24 cellular contexts compared by ENCODE assay signal in the genomic region with DNA sequence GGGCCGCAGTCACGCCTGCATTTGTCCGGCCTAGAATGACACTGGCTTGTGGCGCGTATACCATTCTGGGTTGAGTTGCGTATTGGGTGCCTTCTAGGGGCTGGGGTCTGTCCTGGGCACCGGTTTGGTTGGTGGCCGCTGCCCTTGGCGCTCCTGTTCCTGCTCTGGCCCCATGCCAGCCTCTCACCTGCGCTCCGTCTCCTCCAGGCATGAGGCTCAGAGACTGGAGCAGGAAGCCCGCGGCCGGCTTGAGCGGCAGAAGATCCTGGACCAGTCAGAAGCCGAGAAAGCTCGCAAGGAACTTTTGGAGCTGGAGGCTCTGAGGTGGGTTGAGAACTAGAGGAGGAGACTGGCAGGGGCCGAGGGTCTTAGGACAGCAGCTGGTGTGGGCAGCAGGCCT. TPM values are rescaled to one million over a fixed set of nuclear protein-coding genes. Genes with fewer than 3 reads are reported as not detected.
DNase-seq lines count a peak whose midpoint lies in the region; ATAC-seq, FAIRE-seq and TF ChIP-seq lines count a peak whose summit lies in the region.
"Had no signal": no experiment of that assay in that cellular context is flagged by ENCODE, and none has a peak within 500 bp of the region (broad histone marks: within the 10 kb centered on the region; RNA-seq: fewer than 3 reads in every experiment).

No MANE protein-coding gene starts in this region.

- no peaks in the 10 kb centered on the region for H3K79me2 ChIP-seq in HepG2 (ENCODE audit: insufficient read depth, low read length)
- H3K79me2 ChIP-seq in SK-N-SH (ENCODE audit: insufficient read depth): no peaks in the 10 kb centered on the region

- DNase-seq in HepG2 (ENCODE audit: low spot score): no peak
- no peak for DNase-seq in right lobe of liver
- DNase-seq in mesothelial cell of epicardium (ENCODE audit: low spot score in 2 of 2, unreplicated experiment in 2 of 2): no peak
- DNase-seq in stimulated activated naive CD4-positive, alpha-beta T cell treated with Interleukin-2 at 50 U/mL for 16 hours (lab: John Stamatoyannopoulos, UW): no peak
- no peak for DNase-seq in SK-N-SH
- DNase-seq: activated CD4-positive, alpha-beta T cell treated with anti-CD3 and anti-CD28 coated beads, Interleukin-2, amount 50 U/mL, for 48 hours; activated gamma-delta T cell; activated T-cell treated with anti-CD3 and anti-CD28 coated beads for 4 hours; BE2C; COR-L47; dermis blood vessel endothelial cell; head of caudate nucleus; left cardiac atrium; mucosa of descending colon; NCI-H1048; NCI-H2029 treated with DMSO at 0.1 percent for 48 hours; NCI-H510A treated with DMSO at 0.1 percent for 48 hours; NK-92 treated with Interleukin-12 subunit alpha and Interleukin-12 subunit beta, amount 100 ng/mL, for 24 hours; stimulated activated CD4-positive, alpha-beta T cell treated with anti-CD3 and anti-CD28 coated beads, Interleukin-4, amount 100 ng/mL, for 24 hours had no signal

- H3F3A ChIP-seq in SK-N-SH (replicated peaks; ENCODE audit: insufficient read depth): peaks cover 19% of the 10 kb centered on the region

- no peak overlapping the region for H3K4me3 Mint-ChIP-seq in mesothelial cell of epicardium
- H3K4me3 Mint-ChIP-seq: WTC11 had no signal

- H3K9me3 ChIP-seq in HepG2 (ENCODE audit: low read length) (no peaks in the 10 kb centered on the region), right lobe of liver (no peaks in the 10 kb centered on the region), SK-N-SH (no peaks in the 10 kb centered on the region)
- H3K9me3 ChIP-seq: A549, BE2C, HAP-1, mucosa of descending colon had no signal

- WGBS in HepG2 (ENCODE audit: low lambda C conversion rate): 93% methylated on average over 18 of the region's 18 CpGs
- 88% methylated on average over 9 of the region's 18 CpGs for WGBS in right lobe of liver (ENCODE audit: insufficient coverage, low coverage, low lambda C conversion rate, missing lambda C conversion rate)
- WGBS in SK-N-SH (ENCODE audit: low lambda C conversion rate): 97% methylated on average over 18 of the region's 18 CpGs

- in situ Hi-C loops in HepG2 (cut with HindIII; ENCODE audit: extremely low pct_ligation_motif_present, low pct_unique_long_range_greater_than_20kb): no loop called here

- H3K4me2 ChIP-seq in HepG2 (ENCODE audit: low read depth, low read length) (no peak overlapping the region), SK-N-SH (no peak overlapping the region)
- H3K4me2 ChIP-seq: A549 had no signal

- CTCF ChIA-PET in HepG2 (lab: Yijun Ruan, JAX; ENCODE audit: low intra/inter-chr PET ratio, low total read pairs) (no interaction called here), SK-N-SH (lab: Yijun Ruan, JAX) (interaction anchor here (0.9 to 5.9 kb wide), 4 partner anchors 24 to 129 kb away, joined by 3 to 129 read pairs (median 3); a partner anchor contains a TSS)

- H3K4me3 ChIP-seq in HepG2 (replicated peaks in 1 of 3; ENCODE audit: insufficient read depth in 1 of 3, low read depth in 2 of 3, low read length in 3 of 3): no peak overlapping the region
- H3K4me3 ChIP-seq in right lobe of liver: no peak overlapping the region
- no peak overlapping the region for H3K4me3 ChIP-seq in SK-N-SH (ENCODE audit: low read depth in 2 of 2, low read length in 1 of 2)
- H3K4me3 ChIP-seq: A549, HAP-1, mucosa of descending colon had no signal

- no peak overlapping the region for H2AFZ ChIP-seq in HepG2 (ENCODE audit: low read length)
- no peak overlapping the region for H2AFZ ChIP-seq in SK-N-SH (ENCODE audit: low read depth)

- intact Hi-C loops in HepG2 (cut with micrococcal nuclease; ENCODE audit: unreplicated experiment): no loop called here
- intact Hi-C loops in right lobe of liver (cut with DNase I): loop anchor here in 1 of 2 donors (5.0 kb wide), 1 partner anchor 33 kb away; a partner anchor contains a TSS

- H3K36me3 ChIP-seq in HepG2 (replicated peaks in 1 of 2; ENCODE audit: control insufficient read depth in 1 of 2, insufficient read depth in 2 of 2, low read length in 2 of 2) (peaks cover 3% of the 10 kb centered on the region in 2 experiments; a peak in 1 of 5 replicates), right lobe of liver (peaks cover 0 to 37% (median 13%) of the 10 kb centered on the region in 4 donors), SK-N-SH (replicated peaks in 1 of 2; ENCODE audit: control insufficient read depth in 1 of 2, insufficient read depth in 2 of 2, low read length in 1 of 2) (peaks cover 25 to 35% of the 10 kb centered on the region in 2 experiments)
- H3K36me3 ChIP-seq: BE2C, HAP-1 had no signal

- H3K27me3 ChIP-seq in HepG2 (ENCODE audit: control insufficient read depth in 1 of 2, insufficient read depth in 2 of 2, low read length in 2 of 2) (no peaks in the 10 kb centered on the region), right lobe of liver (no peaks in the 10 kb centered on the region), SK-N-SH (ENCODE audit: insufficient read depth) (no peaks in the 10 kb centered on the region)
- H3K27me3 ChIP-seq: BE2C had no signal

- no peak overlapping the region for H3K27ac ChIP-seq in HepG2 (ENCODE audit: extremely low read length, insufficient read depth, low read length)
- no peak overlapping the region for H3K27ac ChIP-seq in right lobe of liver
- H3K27ac ChIP-seq in SK-N-SH (ENCODE audit: low read depth in 2 of 2, low read length in 1 of 2): no peak overlapping the region
- H3K27ac ChIP-seq: A549 had no signal

- H3K27me3 Mint-ChIP-seq in mesothelial cell of epicardium (ENCODE audit: low read depth): no peaks in the 10 kb centered on the region

- TF ChIP-seq CTCF in HepG2 (CRISPR knock-in tag; IDR thresholded peaks at IDR 0.05): no peak
- TF ChIP-seq CTCF in right lobe of liver (IDR thresholded peaks at IDR 0.05): no peak
- no peak for TF ChIP-seq CTCF in mesothelial cell of epicardium (IDR thresholded peaks at IDR 0.05; ENCODE audit: unreplicated experiment)
- TF ChIP-seq CTCF in SK-N-SH (IDR thresholded peaks at IDR 0.05): no peak

- peak overlapping the region; percentile 36 for H3K27ac Mint-ChIP-seq in mesothelial cell of epicardium
- H3K27ac Mint-ChIP-seq: WTC11 had no signal

- no peaks in the 10 kb centered on the region for H3K9me2 ChIP-seq in SK-N-SH

- POLR2A ChIA-PET in HepG2 (lab: Yijun Ruan, JAX) (interaction anchor here (1.4 kb wide), 1 partner anchor 19 kb away, joined by 3 read pairs; no protein-coding TSS in a partner anchor), SK-N-SH (lab: Yijun Ruan, JAX) (no interaction called here)

- no peak for FAIRE-seq in HepG2 (lab: Jason Lieb, UNC)
- FAIRE-seq: A549, endothelial cell of umbilical vein had no signal

- H4K20me1 ChIP-seq in HepG2 (ENCODE audit: insufficient read depth, low read length) (no peaks in the 10 kb centered on the region), SK-N-SH (ENCODE audit: insufficient read depth) (no peaks in the 10 kb centered on the region)

- H3K4me1 Mint-ChIP-seq in mesothelial cell of epicardium: peaks cover 20% of the 10 kb centered on the region

- H3K36me3 Mint-ChIP-seq in mesothelial cell of epicardium: no peaks in the 10 kb centered on the region
- H3K36me3 Mint-ChIP-seq: WTC11 had no signal

- no peaks in the 10 kb centered on the region for H3K4me1 ChIP-seq in HepG2 (ENCODE audit: insufficient read depth, low read length)
- no peaks in the 10 kb centered on the region for H3K4me1 ChIP-seq in right lobe of liver
- no peaks in the 10 kb centered on the region for H3K4me1 ChIP-seq in SK-N-SH (ENCODE audit: control insufficient read depth in 1 of 2, insufficient read depth in 2 of 2, low read depth in 1 of 2, low read length in 1 of 2)
- H3K4me1 ChIP-seq: A549, BE2C, HAP-1 had no signal

- no peak for TF ChIP-seq POLR2A in HepG2 (IDR thresholded peaks at IDR 0.05; ENCODE audit: insufficient read depth in 1 of 2, low read depth in 2 of 2, low read length in 2 of 2)
- no peak for TF ChIP-seq POLR2A in right lobe of liver (IDR thresholded peaks at IDR 0.05)

- no peak for TF ChIP-seq RAD21 in HepG2 (CRISPR knock-in tag; IDR thresholded peaks at IDR 0.05)
- no peak for TF ChIP-seq RAD21 in SK-N-SH (IDR thresholded peaks at IDR 0.05; ENCODE audit: low read length)

- TF ChIP-seq EP300 in HepG2 (IDR thresholded peaks at IDR 0.05; ENCODE audit: low read depth in 2 of 2, low read length in 2 of 2) (no peak), HepG2 (CRISPR knock-in tag; IDR thresholded peaks at IDR 0.05; ENCODE audit: borderline replicate concordance) (no peak), SK-N-SH (IDR thresholded peaks at IDR 0.05; ENCODE audit: borderline replicate concordance in 1 of 2, low read depth in 1 of 2, low read length in 1 of 2) (no peak)

- no peak overlapping the region for H3K9ac ChIP-seq in HepG2 (ENCODE audit: insufficient read depth, low read depth, low read length)
- H3K9ac ChIP-seq in SK-N-SH: no peak overlapping the region

- no peaks in the 10 kb centered on the region for H3K9me3 Mint-ChIP-seq in mesothelial cell of epicardium
- H3K9me3 Mint-ChIP-seq: WTC11 had no signal

- BruUV-seq in HepG2 (replicated peaks; lab: Mats Ljungman, UMichigan): no TSS peak

- ATAC-seq in HepG2: no peak
- no peak for ATAC-seq in right lobe of liver
- ATAC-seq in GM21528 (IDR thresholded peaks at IDR 0.05; ENCODE audit: low FRiP score, unreplicated experiment): no peak
- ATAC-seq: A549, mucosa of descending colon, WTC11 had no signal

RNA-seq across cellular contexts. Expression of a gene that starts 17.4 kb away (rescaled TPM):
- total RNA-seq in HepG2 (2016; rRNA removed; fragmentation: Illumina TruSeq; extraction: Trizol) (39.2 and 54.9 TPM in 2 replicates), right lobe of liver (10 to 100 TPM; 35.1 to 96.6 (median 58.2) TPM), mesothelial cell of epicardium (49.7 to 51.7 TPM (median 49.7 TPM) in 3 replicates)
- total RNA-seq in HepG2 (2016; cell fraction: cytosol; rRNA removed; fragmentation: Illumina TruSeq; extraction: Trizol; ENCODE audit: low read depth): 23.3 and 32.6 TPM in 2 replicates
- total RNA-seq in HepG2 (2016; cell fraction: insoluble cytoplasmic fraction; rRNA removed; fragmentation: Illumina TruSeq; extraction: Trizol): 43.4 and 55.7 TPM in 2 replicates
- 45.8 and 63.4 TPM in 2 replicates for total RNA-seq in HepG2 (2016; cell fraction: membrane; rRNA removed; fragmentation: Illumina TruSeq; extraction: Trizol)
- total RNA-seq in HepG2 (2016; cell fraction: nucleus; rRNA removed; fragmentation: Illumina TruSeq; extraction: Trizol): 32.9 and 36.1 TPM in 2 replicates
- polyA plus RNA-seq in HepG2 (2011; rRNA removed) (97.5 and 109 TPM in 2 replicates), SK-N-SH (2012; rRNA removed) (90.7 and 94.8 TPM in 2 replicates)
- 106 and 126 TPM in 2 replicates for polyA plus RNA-seq in HepG2 (2011; cell fraction: cytosol; rRNA removed)
- 59.6 and 70.3 TPM in 2 replicates for polyA plus RNA-seq in HepG2 (2011; cell fraction: nucleus; rRNA removed)
- polyA plus RNA-seq in HepG2 (2012): 53.5 and 77.9 TPM in 2 replicates
- polyA plus RNA-seq in HepG2 (2016; cell fraction: cytosol; fragmentation: Illumina TruSeq; extraction: Trizol; ENCODE audit: low read depth): 28.1 and 42.6 TPM in 2 replicates
- 49.9 and 51.9 TPM in 2 replicates for polyA plus RNA-seq in HepG2 (2016; cell fraction: insoluble cytoplasmic fraction; fragmentation: Illumina TruSeq; extraction: Trizol; ENCODE audit: low read depth)
- 49.0 and 62.7 TPM in 2 replicates for polyA plus RNA-seq in HepG2 (2016; cell fraction: membrane; fragmentation: Illumina TruSeq; extraction: Trizol; ENCODE audit: low read depth)
- polyA plus RNA-seq in HepG2 (2016; cell fraction: nucleus; fragmentation: Illumina TruSeq; extraction: Trizol; ENCODE audit: insufficient read depth, low read depth): 63.3 and 67.6 TPM in 2 replicates
- 98.0 and 109 TPM in 2 replicates for polyA minus RNA-seq in HepG2 (2011; rRNA and poly(A)+ RNA removed; ENCODE audit: low replicate concordance)
- 39.7 and 49.2 TPM in 2 replicates for polyA minus RNA-seq in HepG2 (2011; cell fraction: cytosol; rRNA and poly(A)+ RNA removed)
- 15.5 and 25.5 TPM in 2 replicates for polyA minus RNA-seq in HepG2 (2011; cell fraction: nucleus; rRNA and poly(A)+ RNA removed)
- 46.6 and 69.3 TPM in 2 replicates for polyA plus RNA-seq in SK-N-SH (2012; cell fraction: cytosol; rRNA removed)
- 61.5 and 62.0 TPM in 2 replicates for polyA plus RNA-seq in SK-N-SH (2012; cell fraction: nucleus; rRNA removed)

RNA-seq across cellular contexts. Expression of a gene that starts 25.4 kb away (rescaled TPM):
- total RNA-seq in HepG2 (2016; rRNA removed; fragmentation: Illumina TruSeq; extraction: Trizol) (22.0 and 22.9 TPM in 2 replicates), right lobe of liver (100 to 1,000 TPM in 2 of 6 experiments, 10 to 100 TPM in 4; 37.4 to 112 (median 77.8) TPM), mesothelial cell of epicardium (13.1 to 14.4 TPM (median 13.1 TPM) in 3 replicates)
- 3.2 and 3.6 TPM in 2 replicates for total RNA-seq in HepG2 (2016; cell fraction: cytosol; rRNA removed; fragmentation: Illumina TruSeq; extraction: Trizol; ENCODE audit: low read depth)
- total RNA-seq in HepG2 (2016; cell fraction: insoluble cytoplasmic fraction; rRNA removed; fragmentation: Illumina TruSeq; extraction: Trizol): 15.3 and 24.2 TPM in 2 replicates
- 7.2 and 7.3 TPM in 2 replicates for total RNA-seq in HepG2 (2016; cell fraction: membrane; rRNA removed; fragmentation: Illumina TruSeq; extraction: Trizol)
- 15.6 and 17.1 TPM in 2 replicates for total RNA-seq in HepG2 (2016; cell fraction: nucleus; rRNA removed; fragmentation: Illumina TruSeq; extraction: Trizol)
- polyA plus RNA-seq in HepG2 (2011; rRNA removed) (43.5 and 65.5 TPM in 2 replicates), SK-N-SH (2012; rRNA removed) (198 and 222 TPM in 2 replicates)
- 24.9 and 28.2 TPM in 2 replicates for polyA plus RNA-seq in HepG2 (2011; cell fraction: cytosol; rRNA removed)
- polyA plus RNA-seq in HepG2 (2011; cell fraction: nucleus; rRNA removed): 68.9 and 74.4 TPM in 2 replicates
- polyA plus RNA-seq in HepG2 (2012): 36.4 and 37.1 TPM in 2 replicates
- polyA plus RNA-seq in HepG2 (2016; cell fraction: cytosol; fragmentation: Illumina TruSeq; extraction: Trizol; ENCODE audit: low read depth): 2.1 TPM in 2 replicates
- 14.5 and 16.2 TPM in 2 replicates for polyA plus RNA-seq in HepG2 (2016; cell fraction: insoluble cytoplasmic fraction; fragmentation: Illumina TruSeq; extraction: Trizol; ENCODE audit: low read depth)
- 4.3 and 4.9 TPM in 2 replicates for polyA plus RNA-seq in HepG2 (2016; cell fraction: membrane; fragmentation: Illumina TruSeq; extraction: Trizol; ENCODE audit: low read depth)
- polyA plus RNA-seq in HepG2 (2016; cell fraction: nucleus; fragmentation: Illumina TruSeq; extraction: Trizol; ENCODE audit: insufficient read depth, low read depth): 18.7 and 20.9 TPM in 2 replicates
- polyA minus RNA-seq in HepG2 (2011; rRNA and poly(A)+ RNA removed; ENCODE audit: low replicate concordance): 233 and 295 TPM in 2 replicates
- 33.9 and 42.5 TPM in 2 replicates for polyA minus RNA-seq in HepG2 (2011; cell fraction: cytosol; rRNA and poly(A)+ RNA removed)
- polyA minus RNA-seq in HepG2 (2011; cell fraction: nucleus; rRNA and poly(A)+ RNA removed): 41.5 and 62.7 TPM in 2 replicates
- polyA plus RNA-seq in SK-N-SH (2012; cell fraction: cytosol; rRNA removed): 70.0 and 100 TPM in 2 replicates
- 460 and 509 TPM in 2 replicates for polyA plus RNA-seq in SK-N-SH (2012; cell fraction: nucleus; rRNA removed)

RNA-seq across cellular contexts. Expression of a gene that starts 29.7 kb away (rescaled TPM):
- total RNA-seq in HepG2 (2016; rRNA removed; fragmentation: Illumina TruSeq; extraction: Trizol): 66.4 and 74.5 TPM in 2 replicates
- 27.0 and 29.8 TPM in 2 replicates for total RNA-seq in HepG2 (2016; cell fraction: cytosol; rRNA removed; fragmentation: Illumina TruSeq; extraction: Trizol; ENCODE audit: low read depth)
- 66.8 and 70.4 TPM in 2 replicates for total RNA-seq in HepG2 (2016; cell fraction: insoluble cytoplasmic fraction; rRNA removed; fragmentation: Illumina TruSeq; extraction: Trizol)
- total RNA-seq in HepG2 (2016; cell fraction: membrane; rRNA removed; fragmentation: Illumina TruSeq; extraction: Trizol): 60.2 and 69.2 TPM in 2 replicates
- 26.7 and 29.3 TPM in 2 replicates for total RNA-seq in HepG2 (2016; cell fraction: nucleus; rRNA removed; fragmentation: Illumina TruSeq; extraction: Trizol)
- 9.8 and 9.9 TPM in 2 replicates for polyA plus RNA-seq in HepG2 (2011; rRNA removed)
- polyA plus RNA-seq in HepG2 (2011; cell fraction: cytosol; rRNA removed): 8.4 and 11.4 TPM in 2 replicates
- polyA plus RNA-seq in HepG2 (2011; cell fraction: nucleus; rRNA removed): 21.8 and 24.6 TPM in 2 replicates
- polyA plus RNA-seq in HepG2 (2012): 18.6 and 19.8 TPM in 2 replicates
- 35.6 and 42.4 TPM in 2 replicates for polyA plus RNA-seq in HepG2 (2016; cell fraction: cytosol; fragmentation: Illumina TruSeq; extraction: Trizol; ENCODE audit: low read depth)
- polyA plus RNA-seq in HepG2 (2016; cell fraction: insoluble cytoplasmic fraction; fragmentation: Illumina TruSeq; extraction: Trizol; ENCODE audit: low read depth): 77.4 and 82.7 TPM in 2 replicates
- polyA plus RNA-seq in HepG2 (2016; cell fraction: membrane; fragmentation: Illumina TruSeq; extraction: Trizol; ENCODE audit: low read depth): 57.3 and 67.2 TPM in 2 replicates
- polyA plus RNA-seq in HepG2 (2016; cell fraction: nucleus; fragmentation: Illumina TruSeq; extraction: Trizol; ENCODE audit: insufficient read depth, low read depth): 45.2 and 52.8 TPM in 2 replicates
- polyA minus RNA-seq in HepG2 (2011; rRNA and poly(A)+ RNA removed; ENCODE audit: low replicate concordance): 5.5 and 6.5 TPM in 2 replicates
- 4.8 and 9.2 TPM in 2 replicates for polyA minus RNA-seq in HepG2 (2011; cell fraction: cytosol; rRNA and poly(A)+ RNA removed)
- polyA minus RNA-seq in HepG2 (2011; cell fraction: nucleus; rRNA and poly(A)+ RNA removed): 15.1 and 19.6 TPM in 2 replicates
- 10 to 100 TPM in 5 of 6 experiments, 1 to 10 TPM in 1; 8.5 to 26.1 (median 11.5) TPM for total RNA-seq in right lobe of liver
- total RNA-seq in mesothelial cell of epicardium: 42.3 to 43.8 TPM (median 43.2 TPM) in 3 replicates
- polyA plus RNA-seq in SK-N-SH (2012; rRNA removed): 48.5 and 57.7 TPM in 2 replicates
- 21.6 and 26.9 TPM in 2 replicates for polyA plus RNA-seq in SK-N-SH (2012; cell fraction: cytosol; rRNA removed)
- 270 and 364 TPM in 2 replicates for polyA plus RNA-seq in SK-N-SH (2012; cell fraction: nucleus; rRNA removed)

RNA-seq across cellular contexts. Expression of a gene that starts 33.7 kb away (rescaled TPM):
- total RNA-seq in HepG2 (2016; rRNA removed; fragmentation: Illumina TruSeq; extraction: Trizol) (0.11 and 0.51 TPM in 2 replicates), right lobe of liver (under 1 TPM in 4 of 6 experiments, not detected in 2; 0.15 to 0.98 (median 0.51) TPM), mesothelial cell of epicardium (24.6 to 25.5 TPM (median 24.7 TPM) in 3 replicates)
- not detected in 2 replicates for total RNA-seq in HepG2 (2016; cell fraction: cytosol; rRNA removed; fragmentation: Illumina TruSeq; extraction: Trizol; ENCODE audit: low read depth)
- 0.76 TPM in 1 of 2 replicates, not detected in the other for total RNA-seq in HepG2 (2016; cell fraction: insoluble cytoplasmic fraction; rRNA removed; fragmentation: Illumina TruSeq; extraction: Trizol)
- 0.28 TPM in 1 of 2 replicates, not detected in the other for total RNA-seq in HepG2 (2016; cell fraction: membrane; rRNA removed; fragmentation: Illumina TruSeq; extraction: Trizol)
- total RNA-seq in HepG2 (2016; cell fraction: nucleus; rRNA removed; fragmentation: Illumina TruSeq; extraction: Trizol): 1.1 and 1.4 TPM in 2 replicates
- polyA plus RNA-seq in HepG2 (2011; rRNA removed) (1.1 and 1.8 TPM in 2 replicates), SK-N-SH (2012; rRNA removed) (28.1 and 29.3 TPM in 2 replicates)
- 0.31 and 0.38 TPM in 2 replicates for polyA plus RNA-seq in HepG2 (2011; cell fraction: cytosol; rRNA removed)
- 16.2 and 16.5 TPM in 2 replicates for polyA plus RNA-seq in HepG2 (2011; cell fraction: nucleus; rRNA removed)
- polyA plus RNA-seq in HepG2 (2012): 1.6 and 1.7 TPM in 2 replicates
- polyA plus RNA-seq in HepG2 (2016; cell fraction: cytosol; fragmentation: Illumina TruSeq; extraction: Trizol; ENCODE audit: low read depth): 0.08 TPM in 1 of 2 replicates, not detected in the other
- polyA plus RNA-seq in HepG2 (2016; cell fraction: insoluble cytoplasmic fraction; fragmentation: Illumina TruSeq; extraction: Trizol; ENCODE audit: low read depth): 0.11 and 0.41 TPM in 2 replicates
- 0.07 and 0.15 TPM in 2 replicates for polyA plus RNA-seq in HepG2 (2016; cell fraction: membrane; fragmentation: Illumina TruSeq; extraction: Trizol; ENCODE audit: low read depth)
- polyA plus RNA-seq in HepG2 (2016; cell fraction: nucleus; fragmentation: Illumina TruSeq; extraction: Trizol; ENCODE audit: insufficient read depth, low read depth): 3.5 and 3.7 TPM in 2 replicates
- polyA minus RNA-seq in HepG2 (2011; rRNA and poly(A)+ RNA removed; ENCODE audit: low replicate concordance): 0.07 and 0.56 TPM in 2 replicates
- not detected in 2 replicates for polyA minus RNA-seq in HepG2 (2011; cell fraction: cytosol; rRNA and poly(A)+ RNA removed)
- 1.5 and 2.4 TPM in 2 replicates for polyA minus RNA-seq in HepG2 (2011; cell fraction: nucleus; rRNA and poly(A)+ RNA removed)
- polyA plus RNA-seq in SK-N-SH (2012; cell fraction: cytosol; rRNA removed): 2.3 and 3.4 TPM in 2 replicates
- polyA plus RNA-seq in SK-N-SH (2012; cell fraction: nucleus; rRNA removed): 256 and 346 TPM in 2 replicates

RNA-seq across cellular contexts. Expression of a gene that starts 39.3 kb away (rescaled TPM):
- total RNA-seq in HepG2 (2016; rRNA removed; fragmentation: Illumina TruSeq; extraction: Trizol) (229 and 277 TPM in 2 replicates), right lobe of liver (100 to 1,000 TPM in 1 of 6 experiments, 10 to 100 TPM in 5; 42.9 to 106 (median 60.7) TPM), mesothelial cell of epicardium (345 to 360 TPM (median 349 TPM) in 3 replicates)
- total RNA-seq in HepG2 (2016; cell fraction: cytosol; rRNA removed; fragmentation: Illumina TruSeq; extraction: Trizol; ENCODE audit: low read depth): 423 and 431 TPM in 2 replicates
- total RNA-seq in HepG2 (2016; cell fraction: insoluble cytoplasmic fraction; rRNA removed; fragmentation: Illumina TruSeq; extraction: Trizol): 196 and 286 TPM in 2 replicates
- total RNA-seq in HepG2 (2016; cell fraction: membrane; rRNA removed; fragmentation: Illumina TruSeq; extraction: Trizol): 825 and 837 TPM in 2 replicates
- 134 and 167 TPM in 2 replicates for total RNA-seq in HepG2 (2016; cell fraction: nucleus; rRNA removed; fragmentation: Illumina TruSeq; extraction: Trizol)
- polyA plus RNA-seq in HepG2 (2011; rRNA removed) (203 and 255 TPM in 2 replicates), SK-N-SH (2012; rRNA removed) (117 and 163 TPM in 2 replicates)
- 164 and 235 TPM in 2 replicates for polyA plus RNA-seq in HepG2 (2011; cell fraction: cytosol; rRNA removed)
- 242 and 334 TPM in 2 replicates for polyA plus RNA-seq in HepG2 (2011; cell fraction: nucleus; rRNA removed)
- 301 and 452 TPM in 2 replicates for polyA plus RNA-seq in HepG2 (2012)
- 608 and 677 TPM in 2 replicates for polyA plus RNA-seq in HepG2 (2016; cell fraction: cytosol; fragmentation: Illumina TruSeq; extraction: Trizol; ENCODE audit: low read depth)
- polyA plus RNA-seq in HepG2 (2016; cell fraction: insoluble cytoplasmic fraction; fragmentation: Illumina TruSeq; extraction: Trizol; ENCODE audit: low read depth): 287 and 420 TPM in 2 replicates
- polyA plus RNA-seq in HepG2 (2016; cell fraction: membrane; fragmentation: Illumina TruSeq; extraction: Trizol; ENCODE audit: low read depth): 1,001 and 1,210 TPM in 2 replicates
- 330 and 379 TPM in 2 replicates for polyA plus RNA-seq in HepG2 (2016; cell fraction: nucleus; fragmentation: Illumina TruSeq; extraction: Trizol; ENCODE audit: insufficient read depth, low read depth)
- 512 and 628 TPM in 2 replicates for polyA minus RNA-seq in HepG2 (2011; rRNA and poly(A)+ RNA removed; ENCODE audit: low replicate concordance)
- 217 and 237 TPM in 2 replicates for polyA minus RNA-seq in HepG2 (2011; cell fraction: cytosol; rRNA and poly(A)+ RNA removed)
- polyA minus RNA-seq in HepG2 (2011; cell fraction: nucleus; rRNA and poly(A)+ RNA removed): 59.9 and 60.5 TPM in 2 replicates
- polyA plus RNA-seq in SK-N-SH (2012; cell fraction: cytosol; rRNA removed): 77.9 and 147 TPM in 2 replicates
- polyA plus RNA-seq in SK-N-SH (2012; cell fraction: nucleus; rRNA removed): 131 and 155 TPM in 2 replicates
